Comparison of ENCODE assay signal across 8 cellular contexts in genomic region chr11:34997872-34998548, GRCh38.
DNase-seq lines count a peak whose midpoint lies in the region; ATAC-seq and TF ChIP-seq lines count a peak whose summit lies in the region.

No MANE protein-coding gene starts in this region.

- H3K4me3 Mint-ChIP-seq in CD4-positive, CD25-positive, alpha-beta regulatory T cell = peak overlapping the region in 3 of 4 donors; percentile 24 to 32 (median 30)

- H3K36me3 Mint-ChIP-seq in CD4-positive, CD25-positive, alpha-beta regulatory T cell = peaks cover 7% of the 10 kb centered on the region

- DNase-seq in CD4-positive, CD25-positive, alpha-beta regulatory T cell = peak in 2 of 3 donors; percentile 47 to 49
- peak; percentile 24 for DNase-seq in Jurkat, Clone E6-1 (ENCODE audit: low read depth, low spot score)
- DNase-seq in adipocyte (ENCODE audit: low read depth) (peak; percentile 69), lower lobe of right lung (no peak), NCI-H2196 (lab: John Stamatoyannopoulos, UW; ENCODE audit: unreplicated experiment) (no peak), cortex of kidney (lab: John Stamatoyannopoulos, UW) (no peak), inferior parietal cortex (ENCODE audit: extremely low spot score) (no peak)

- TF ChIP-seq CTCF in lower lobe of right lung (IDR thresholded peaks at IDR 0.05) = peak; percentile 57

- peaks cover 23 to 37% (median 30%) of the 10 kb centered on the region in 4 donors for H3K4me1 Mint-ChIP-seq in CD4-positive, CD25-positive, alpha-beta regulatory T cell

- peaks cover 2% of the 10 kb centered on the region for H3K36me3 ChIP-seq in CD4-positive, CD25-positive, alpha-beta regulatory T cell (ENCODE audit: control insufficient read depth, insufficient read depth, low read length)
- peaks cover 10% of the 10 kb centered on the region for H3K36me3 ChIP-seq in adipocyte (ENCODE audit: control insufficient read depth, insufficient read depth, low read length, severe bottlenecking)
- H3K36me3 ChIP-seq in lower lobe of right lung = no peaks in the 10 kb centered on the region

- peak overlapping the region; percentile 42 for H3K4me3 ChIP-seq in CD4-positive, CD25-positive, alpha-beta regulatory T cell (ENCODE audit: low read depth, low read length)
- H3K4me3 ChIP-seq in Jurkat, Clone E6-1 (ENCODE audit: low read length) = no peak overlapping the region
- H3K4me3 ChIP-seq in adipocyte (ENCODE audit: low read length) = peak overlapping the region; percentile 12
- no peak overlapping the region for H3K4me3 ChIP-seq in lower lobe of right lung

- H3K27ac ChIP-seq in CD4-positive, CD25-positive, alpha-beta regulatory T cell (ENCODE audit: insufficient read depth, low read length, poor library complexity, severe bottlenecking) = peak overlapping the region; percentile 54
- H3K27ac ChIP-seq in lower lobe of right lung = no peak overlapping the region

- H3K9ac ChIP-seq in adipocyte (ENCODE audit: low read length) = peak overlapping the region; percentile 49

- H3K27me3 Mint-ChIP-seq in CD4-positive, CD25-positive, alpha-beta regulatory T cell = no peaks in the 10 kb centered on the region

- no peaks in the 10 kb centered on the region for H3K27me3 ChIP-seq in CD4-positive, CD25-positive, alpha-beta regulatory T cell (ENCODE audit: control insufficient read depth, insufficient read depth, low read length)
- H3K27me3 ChIP-seq in adipocyte (replicated peaks; ENCODE audit: control insufficient read depth, insufficient read depth, low read length) (no peaks in the 10 kb centered on the region), lower lobe of right lung (ENCODE audit: low read depth) (no peaks in the 10 kb centered on the region)

- ATAC-seq in CD4-positive, CD25-positive, alpha-beta regulatory T cell (ENCODE audit: low read depth in 2 of 2) = peak in 1 of 2 donors; percentile 52
- peak in 1 of 2 donors; percentile 66 for ATAC-seq in lower lobe of right lung
- no peak for ATAC-seq in GM21528 (IDR thresholded peaks at IDR 0.05; ENCODE audit: low FRiP score, unreplicated experiment)

- H3K9me3 Mint-ChIP-seq in CD4-positive, CD25-positive, alpha-beta regulatory T cell = no peaks in the 10 kb centered on the region

- intact Hi-C loops in lower lobe of right lung (cut with DNase I) = no loop called here

- peaks cover 26% of the 10 kb centered on the region for H3K4me1 ChIP-seq in CD4-positive, CD25-positive, alpha-beta regulatory T cell (ENCODE audit: control insufficient read depth, insufficient read depth, low read length, poor library complexity, severe bottlenecking)
- H3K4me1 ChIP-seq in adipocyte (ENCODE audit: control insufficient read depth, insufficient read depth, low read length) = peaks cover 13% of the 10 kb centered on the region
- no peaks in the 10 kb centered on the region for H3K4me1 ChIP-seq in lower lobe of right lung

- H3K27ac Mint-ChIP-seq in CD4-positive, CD25-positive, alpha-beta regulatory T cell = peak overlapping the region in 2 of 3 donors; percentile 21 to 23

- no peaks in the 10 kb centered on the region for H3K9me3 ChIP-seq in CD4-positive, CD25-positive, alpha-beta regulatory T cell (ENCODE audit: control insufficient read depth in 2 of 2, low read length in 2 of 2)
- H3K9me3 ChIP-seq in adipocyte (ENCODE audit: control insufficient read depth, low read length) = no peaks in the 10 kb centered on the region
- H3K9me3 ChIP-seq in lower lobe of right lung = no peaks in the 10 kb centered on the region

Comparison
In these comparisons a context has a peak if more than half of its experiments do, and no peak if none do; other contexts are left out.
1. DNase-seq: peak in CD4-positive, CD25-positive, alpha-beta regulatory T cell (2 of 3), Jurkat, Clone E6-1 (single experiment) and adipocyte (single experiment); none in lower lobe of right lung (single experiment), NCI-H2196 (single experiment), cortex of kidney (single experiment) and inferior parietal cortex (single experiment).
2. H3K4me3 ChIP-seq: peak in CD4-positive, CD25-positive, alpha-beta regulatory T cell (single experiment) and adipocyte (single experiment); none in Jurkat, Clone E6-1 (single experiment) and lower lobe of right lung (single experiment).